ENCODE assay signal across 22 cellular contexts in genomic region chr1:7921766-7922165, GRCh38. TPM values are rescaled to one million over a fixed set of nuclear protein-coding genes. Genes with fewer than 3 reads are reported as not detected.
DNase-seq lines count a peak whose midpoint lies in the region; ATAC-seq and TF ChIP-seq lines count a peak whose summit lies in the region.
"Had no signal": no experiment of that assay in that cellular context is flagged by ENCODE, and none has a peak within 500 bp of the region (broad histone marks: within the 10 kb centered on the region; RNA-seq: fewer than 3 reads in every experiment).

No MANE protein-coding gene starts in this region.

- peaks cover 0 to 10% of the 10 kb centered on the region in 2 donors for H3K4me1 ChIP-seq in thoracic aorta (ENCODE audit: control insufficient read depth in 1 of 2, low read depth in 2 of 2)
- H3K4me1 ChIP-seq: A549, body of pancreas, Caco-2, Peyer's patch had no signal

- H3K4me1 Mint-ChIP-seq in activated T-cell treated with anti-CD3 and anti-CD28 coated beads, Interleukin-2, amount 50 U/mL, for 72 hours (ENCODE audit: low read depth), result peaks cover 33% of the 10 kb centered on the region
- H3K4me1 Mint-ChIP-seq in activated T-helper 1 cell treated with anti-CD3 and anti-CD28 coated beads, Interleukin-12 subunit alpha, Interleukin-12 subunit beta, Interleukin-2, Interleukin-4 antibody, amounts not matched to agents 30 ng/mL and 10 ng/mL and 1 ng/mL, durations not matched to agents 14 hours and 24 hours and 36 hours (ENCODE audit: low read depth), result peaks cover 28% of the 10 kb centered on the region

- DNase-seq in activated T-cell treated with anti-CD3 and anti-CD28 coated beads, Interleukin-2, amount 50 U/mL, for 72 hours, result no peak
- DNase-seq in activated T-cell treated with anti-CD3 and anti-CD28 coated beads, Interleukin-2, amount 50 U/mL, for 48 hours, result no peak
- no peak for DNase-seq in activated T-helper 1 cell treated with anti-CD3 and anti-CD28 coated beads, Interleukin-12 subunit alpha, Interleukin-12 subunit beta, Interleukin-2, Interleukin-4 antibody, amounts not matched to agents 30 ng/mL and 10 ng/mL and 1 ng/mL, durations not matched to agents 14 hours and 24 hours and 36 hours (ENCODE audit: low spot score)
- DNase-seq in fibroblast of mammary gland (ENCODE audit: low read depth), result peak; percentile 65
- no peak for DNase-seq in thoracic aorta (ENCODE audit: low spot score)
- no peak for DNase-seq in amniotic stem cell (lab: John Stamatoyannopoulos, UW)
- no peak for DNase-seq in NCI-H345 treated with DMSO at 0.1 percent for 48 hours (lab: John Stamatoyannopoulos, UW; ENCODE audit: unreplicated experiment)
- DNase-seq in hypothalamus (lab: John Stamatoyannopoulos, UW), result no peak
- DNase-seq: activated CD4-positive, alpha-beta T cell treated with anti-CD3 and anti-CD28 coated beads, Interleukin-2, amount 50 U/mL, for 4 hours; activated naive CD4-positive, alpha-beta T cell treated with anti-CD3 and anti-CD28 coated beads, Interleukin-2, amount 10 ng/mL, durations not matched to agents 7 days and 5 days; body of pancreas; Caco-2; effector memory CD8-positive, alpha-beta T cell; mammary epithelial cell; NCI-H1436 treated with DMSO at 0.1 percent for 48 hours; NCI-H524 treated with DMSO at 0.1 percent for 48 hours; Peyer's patch; retina had no signal

- no peaks in the 10 kb centered on the region for H3K27me3 ChIP-seq in thoracic aorta (replicated peaks; ENCODE audit: insufficient read depth)
- H3K27me3 ChIP-seq: BLaER1, body of pancreas, Peyer's patch had no signal

- no peaks in the 10 kb centered on the region for H3K36me3 ChIP-seq in thoracic aorta
- H3K36me3 ChIP-seq: BLaER1, Peyer's patch had no signal

- no peak for TF ChIP-seq CTCF in fibroblast of mammary gland (conservative IDR thresholded peaks at IDR 0.05; ENCODE audit: control insufficient read depth, insufficient read depth, low read depth, low read length)
- no peak for TF ChIP-seq CTCF in thoracic aorta (IDR thresholded peaks at IDR 0.05)

- intact Hi-C loops in activated T-helper 1 cell treated with anti-CD3 and anti-CD28 coated beads, Interleukin-12 subunit alpha, Interleukin-12 subunit beta, Interleukin-2, Interleukin-4 antibody, amounts not matched to agents 30 ng/mL and 10 ng/mL and 1 ng/mL, durations not matched to agents 14 hours and 24 hours and 36 hours (cut with micrococcal nuclease), result loop anchor here (2.0 kb wide), 1 partner anchor 19 kb away; the partner anchor contains the start of gene TNFRSF9

- no peaks in the 10 kb centered on the region for H3K27me3 Mint-ChIP-seq in activated T-cell treated with anti-CD3 and anti-CD28 coated beads, Interleukin-2, amount 50 U/mL, for 72 hours (ENCODE audit: low read depth)
- H3K27me3 Mint-ChIP-seq in activated T-helper 1 cell treated with anti-CD3 and anti-CD28 coated beads, Interleukin-12 subunit alpha, Interleukin-12 subunit beta, Interleukin-2, Interleukin-4 antibody, amounts not matched to agents 30 ng/mL and 10 ng/mL and 1 ng/mL, durations not matched to agents 14 hours and 24 hours and 36 hours (ENCODE audit: insufficient read depth), result no peaks in the 10 kb centered on the region
- H3K27me3 Mint-ChIP-seq: activated naive CD4-positive, alpha-beta T cell treated with anti-CD3 and anti-CD28 coated beads, Interleukin-2, amount 10 ng/mL, durations not matched to agents 7 days and 5 days; effector memory CD8-positive, alpha-beta T cell had no signal

- no peak for ATAC-seq in activated T-cell treated with anti-CD3 and anti-CD28 coated beads, Interleukin-2, amount 50 U/mL, for 72 hours (replicated peaks in 1 of 2)
- ATAC-seq in thoracic aorta (ENCODE audit: insufficient number of reproducible peaks, low FRiP score, low read depth), result no peak
- ATAC-seq: A549; body of pancreas; effector memory CD8-positive, alpha-beta T cell; esophagus mucosa had no signal

- no peak overlapping the region for H3K4me3 Mint-ChIP-seq in activated T-cell treated with anti-CD3 and anti-CD28 coated beads, Interleukin-2, amount 50 U/mL, for 72 hours
- no peak overlapping the region for H3K4me3 Mint-ChIP-seq in activated T-helper 1 cell treated with anti-CD3 and anti-CD28 coated beads, Interleukin-12 subunit alpha, Interleukin-12 subunit beta, Interleukin-2, Interleukin-4 antibody, amounts not matched to agents 30 ng/mL and 10 ng/mL and 1 ng/mL, durations not matched to agents 14 hours and 24 hours and 36 hours
- H3K4me3 Mint-ChIP-seq: activated naive CD4-positive, alpha-beta T cell treated with anti-CD3 and anti-CD28 coated beads, Interleukin-2, amount 10 ng/mL, durations not matched to agents 7 days and 5 days; effector memory CD8-positive, alpha-beta T cell had no signal

- no peaks in the 10 kb centered on the region for H3K9me3 Mint-ChIP-seq in activated T-cell treated with anti-CD3 and anti-CD28 coated beads, Interleukin-2, amount 50 U/mL, for 72 hours
- H3K9me3 Mint-ChIP-seq in activated T-helper 1 cell treated with anti-CD3 and anti-CD28 coated beads, Interleukin-12 subunit alpha, Interleukin-12 subunit beta, Interleukin-2, Interleukin-4 antibody, amounts not matched to agents 30 ng/mL and 10 ng/mL and 1 ng/mL, durations not matched to agents 14 hours and 24 hours and 36 hours, result no peaks in the 10 kb centered on the region
- H3K9me3 Mint-ChIP-seq: activated naive CD4-positive, alpha-beta T cell treated with anti-CD3 and anti-CD28 coated beads, Interleukin-2, amount 10 ng/mL, durations not matched to agents 7 days and 5 days; effector memory CD8-positive, alpha-beta T cell had no signal

- peak overlapping the region; percentile 67 to 73 for H3K27ac ChIP-seq in thoracic aorta
- H3K27ac ChIP-seq: A549, BLaER1, body of pancreas, Peyer's patch, VCaP had no signal

- H3K27ac Mint-ChIP-seq in activated T-cell treated with anti-CD3 and anti-CD28 coated beads, Interleukin-2, amount 50 U/mL, for 72 hours, result peak overlapping the region; percentile 26
- peak overlapping the region; percentile 10 for H3K27ac Mint-ChIP-seq in activated T-helper 1 cell treated with anti-CD3 and anti-CD28 coated beads, Interleukin-12 subunit alpha, Interleukin-12 subunit beta, Interleukin-2, Interleukin-4 antibody, amounts not matched to agents 30 ng/mL and 10 ng/mL and 1 ng/mL, durations not matched to agents 14 hours and 24 hours and 36 hours
- H3K27ac Mint-ChIP-seq: activated naive CD4-positive, alpha-beta T cell treated with anti-CD3 and anti-CD28 coated beads, Interleukin-2, amount 10 ng/mL, durations not matched to agents 7 days and 5 days; effector memory CD8-positive, alpha-beta T cell had no signal

- H3K4me3 ChIP-seq in fibroblast of mammary gland (ENCODE audit: control insufficient read depth, low read depth, low read length) (no peak overlapping the region), thoracic aorta (peak overlapping the region; percentile 61)
- H3K4me3 ChIP-seq: A549, BLaER1, body of pancreas, Peyer's patch had no signal

- no peaks in the 10 kb centered on the region for H3K9me3 ChIP-seq in thoracic aorta
- H3K9me3 ChIP-seq: A549, BLaER1, body of pancreas, Caco-2, Peyer's patch had no signal

- peaks cover 8 to 11% of the 10 kb centered on the region in 2 donors for H3K36me3 Mint-ChIP-seq in activated T-cell treated with anti-CD3 and anti-CD28 coated beads, Interleukin-2, amount 50 U/mL, for 72 hours (ENCODE audit: insufficient read depth in 2 of 2)
- peaks cover 20% of the 10 kb centered on the region for H3K36me3 Mint-ChIP-seq in activated T-helper 1 cell treated with anti-CD3 and anti-CD28 coated beads, Interleukin-12 subunit alpha, Interleukin-12 subunit beta, Interleukin-2, Interleukin-4 antibody, amounts not matched to agents 30 ng/mL and 10 ng/mL and 1 ng/mL, durations not matched to agents 14 hours and 24 hours and 36 hours (ENCODE audit: low read depth)
- H3K36me3 Mint-ChIP-seq: activated naive CD4-positive, alpha-beta T cell treated with anti-CD3 and anti-CD28 coated beads, Interleukin-2, amount 10 ng/mL, durations not matched to agents 7 days and 5 days had no signal

RNA-seq across cellular contexts. Expression of gene TNFRSF9, which starts 18.9 kb away (rescaled TPM):
- total RNA-seq in activated T-cell treated with anti-CD3 and anti-CD28 coated beads, Interleukin-2, amount 50 U/mL, for 72 hours, result 10 to 100 TPM; 35.4 to 86.2 TPM
- 57.0 and 60.5 TPM in 2 replicates for total RNA-seq in activated T-helper 1 cell treated with anti-CD3 and anti-CD28 coated beads, Interleukin-12 subunit alpha, Interleukin-12 subunit beta, Interleukin-2, Interleukin-4 antibody, amounts not matched to agents 30 ng/mL and 10 ng/mL and 1 ng/mL, durations not matched to agents 14 hours and 24 hours and 36 hours
- not detected for total RNA-seq in thoracic aorta
- total RNA-seq: mammary epithelial cell had no signal

RNA-seq across cellular contexts. Expression of gene PARK7, which starts 39.7 kb away (rescaled TPM):
- 100 to 1,000 TPM; 247 to 273 TPM for total RNA-seq in activated T-cell treated with anti-CD3 and anti-CD28 coated beads, Interleukin-2, amount 50 U/mL, for 72 hours
- total RNA-seq in activated T-helper 1 cell treated with anti-CD3 and anti-CD28 coated beads, Interleukin-12 subunit alpha, Interleukin-12 subunit beta, Interleukin-2, Interleukin-4 antibody, amounts not matched to agents 30 ng/mL and 10 ng/mL and 1 ng/mL, durations not matched to agents 14 hours and 24 hours and 36 hours, result 425 and 429 TPM in 2 replicates
- total RNA-seq in thoracic aorta, result 100 to 1,000 TPM; 140 to 145 TPM

Comparison
In these comparisons a context has a peak if more than half of its experiments do, and no peak if none do; other contexts are left out.
1. RNA of gene TNFRSF9, which starts 18.9 kb away (total RNA-seq): 35.4 to 86.2 TPM in activated T-cell treated with anti-CD3 and anti-CD28 coated beads, Interleukin-2, amount 50 U/mL, for 72 hours and 57.0 to 60.5 TPM in activated T-helper 1 cell treated with anti-CD3 and anti-CD28 coated beads, Interleukin-12 subunit alpha, Interleukin-12 subunit beta, Interleukin-2, Interleukin-4 antibody, amounts not matched to agents 30 ng/mL and 10 ng/mL and 1 ng/mL, durations not matched to agents 14 hours and 24 hours and 36 hours; not detected in thoracic aorta; every median in the first group is over 10 times any median in the second.